ENCODE assay signal across 25 cellular contexts in genomic region chr16:69651217-69651616, GRCh38.
DNase-seq lines count a peak whose midpoint lies in the region; ATAC-seq, FAIRE-seq and TF ChIP-seq lines count a peak whose summit lies in the region.
"Had no signal": no experiment of that assay in that cellular context is flagged by ENCODE, and none has a peak within 500 bp of the region (broad histone marks: within the 10 kb centered on the region; RNA-seq: fewer than 3 reads in every experiment).

No MANE protein-coding gene starts in this region.

- no peak for TF ChIP-seq POLR2A in H54 (IDR thresholded peaks at IDR 0.05; ENCODE audit: low read depth, low read length)

- H3K4me2 ChIP-seq in osteoblast (ENCODE audit: insufficient read depth, low read length): no peak overlapping the region
- H3K4me2 ChIP-seq: SK-N-SH had no signal

- no peaks in the 10 kb centered on the region for H3K9me3 Mint-ChIP-seq in activated T-cell treated with anti-CD3 and anti-CD28 coated beads, Interleukin-2, amount 50 U/mL, for 72 hours

- H3K4me3 Mint-ChIP-seq in activated T-cell treated with anti-CD3 and anti-CD28 coated beads, Interleukin-2, amount 50 U/mL, for 72 hours: no peak overlapping the region

- no peaks in the 10 kb centered on the region for H3K4me1 Mint-ChIP-seq in activated T-cell treated with anti-CD3 and anti-CD28 coated beads, Interleukin-2, amount 50 U/mL, for 72 hours (ENCODE audit: low read depth)

- H3K27ac ChIP-seq in osteoblast (ENCODE audit: low read depth, low read length): no peak overlapping the region
- H3K27ac ChIP-seq: RWPE1 had no signal

- peaks cover 22% of the 10 kb centered on the region for H3K79me2 ChIP-seq in osteoblast (ENCODE audit: insufficient read depth, low read length)

- no peaks in the 10 kb centered on the region for H3K4me1 ChIP-seq in osteoblast (ENCODE audit: insufficient read depth, low read length)

- DNase-seq in activated T-cell treated with anti-CD3 and anti-CD28 coated beads, Interleukin-2, amount 50 U/mL, for 72 hours: no peak
- DNase-seq in activated T-cell treated with anti-CD3 and anti-CD28 coated beads, Interleukin-2, amount 50 U/mL, for 1 hour: no peak
- DNase-seq in H54 (ENCODE audit: insufficient read length, low spot score) (no peak), amniotic epithelial cell (ENCODE audit: low read depth) (peak; percentile 7), osteoblast (ENCODE audit: insufficient read length, low spot score, missing footprints) (peak; percentile 6), left cardiac atrium (no peak)
- no peak for DNase-seq in stimulated activated naive CD8-positive, alpha-beta T cell treated with anti-CD3 and anti-CD28 coated beads, Interleukin-15, Interleukin-2, amounts not matched to agents 100 U/mL and 50 U/mL, for 24 hours
- DNase-seq: AML-193, C1 segment of cervical spinal cord, DMS53, GDM1, H7, Kasumi-1, MM.1S, NCI-H1048, NCI-H1417 treated with DMSO at 0.1 percent for 48 hours, NCI-H187, NCI-H2107, NCI-H69, SHP77 treated with DMSO at 0.1 percent for 48 hours, SK-N-SH had no signal

- intact Hi-C loops in left cardiac atrium (cut with DNase I): loop anchor here in 1 of 2 donors (10.0 kb wide), 1 partner anchor 256 kb away; no protein-coding TSS in a partner anchor

- no peak for TF ChIP-seq CTCF in osteoblast (IDR thresholded peaks at IDR 0.05; ENCODE audit: extremely low read depth, low read depth, low read length)

- peaks cover 67% of the 10 kb centered on the region for H3K36me3 ChIP-seq in osteoblast (ENCODE audit: insufficient read depth, low read length)

- H2AFZ ChIP-seq in osteoblast (ENCODE audit: low read length): no peak overlapping the region

- H3K27me3 Mint-ChIP-seq in activated T-cell treated with anti-CD3 and anti-CD28 coated beads, Interleukin-2, amount 50 U/mL, for 72 hours (ENCODE audit: low read depth): no peaks in the 10 kb centered on the region

- peaks cover 9 to 25% of the 10 kb centered on the region in 2 donors for H3K36me3 Mint-ChIP-seq in activated T-cell treated with anti-CD3 and anti-CD28 coated beads, Interleukin-2, amount 50 U/mL, for 72 hours (ENCODE audit: insufficient read depth in 2 of 2)

- no peaks in the 10 kb centered on the region for H3K9me3 ChIP-seq in osteoblast (ENCODE audit: low read depth, low read length)
- H3K9me3 ChIP-seq: SK-N-SH had no signal

- FAIRE-seq in H54 (lab: Jason Lieb, UNC): peak; percentile 30
- FAIRE-seq: D721Med, HTR-8/SVneo had no signal

- peak overlapping the region; percentile 53 for H3K27ac Mint-ChIP-seq in activated T-cell treated with anti-CD3 and anti-CD28 coated beads, Interleukin-2, amount 50 U/mL, for 72 hours

- ATAC-seq in activated T-cell treated with anti-CD3 and anti-CD28 coated beads, Interleukin-2, amount 50 U/mL, for 72 hours (replicated peaks in 1 of 2): no peak
- no peak for ATAC-seq in left cardiac atrium
- no peak for ATAC-seq in stimulated activated naive CD8-positive, alpha-beta T cell treated with anti-CD3 and anti-CD28 coated beads, Interleukin-15, Interleukin-2, amounts not matched to agents 100 U/mL and 50 U/mL, for 24 hours
- ATAC-seq in HG03520 (IDR thresholded peaks at IDR 0.05; ENCODE audit: unreplicated experiment): no peak

- H4K20me1 ChIP-seq in osteoblast (ENCODE audit: insufficient read depth, low read length): peaks cover 5% of the 10 kb centered on the region

- no peaks in the 10 kb centered on the region for H3K27me3 ChIP-seq in osteoblast (ENCODE audit: insufficient read depth, low read length)

- H3K4me3 ChIP-seq in osteoblast (ENCODE audit: insufficient read depth, low read length): no peak overlapping the region

Comparison
In these comparisons a context has a peak if more than half of its experiments do, and no peak if none do; other contexts are left out.
1. DNase-seq: peak in amniotic epithelial cell (single experiment) and osteoblast (single experiment); none in activated T-cell treated with anti-CD3 and anti-CD28 coated beads, Interleukin-2, amount 50 U/mL, for 72 hours (0 of 2), activated T-cell treated with anti-CD3 and anti-CD28 coated beads, Interleukin-2, amount 50 U/mL, for 1 hour (single experiment), H54 (single experiment), left cardiac atrium (single experiment) and stimulated activated naive CD8-positive, alpha-beta T cell treated with anti-CD3 and anti-CD28 coated beads, Interleukin-15, Interleukin-2, amounts not matched to agents 100 U/mL and 50 U/mL, for 24 hours (single experiment).